Comparison of ENCODE assay signal across 9 cellular contexts in the genomic region with DNA sequence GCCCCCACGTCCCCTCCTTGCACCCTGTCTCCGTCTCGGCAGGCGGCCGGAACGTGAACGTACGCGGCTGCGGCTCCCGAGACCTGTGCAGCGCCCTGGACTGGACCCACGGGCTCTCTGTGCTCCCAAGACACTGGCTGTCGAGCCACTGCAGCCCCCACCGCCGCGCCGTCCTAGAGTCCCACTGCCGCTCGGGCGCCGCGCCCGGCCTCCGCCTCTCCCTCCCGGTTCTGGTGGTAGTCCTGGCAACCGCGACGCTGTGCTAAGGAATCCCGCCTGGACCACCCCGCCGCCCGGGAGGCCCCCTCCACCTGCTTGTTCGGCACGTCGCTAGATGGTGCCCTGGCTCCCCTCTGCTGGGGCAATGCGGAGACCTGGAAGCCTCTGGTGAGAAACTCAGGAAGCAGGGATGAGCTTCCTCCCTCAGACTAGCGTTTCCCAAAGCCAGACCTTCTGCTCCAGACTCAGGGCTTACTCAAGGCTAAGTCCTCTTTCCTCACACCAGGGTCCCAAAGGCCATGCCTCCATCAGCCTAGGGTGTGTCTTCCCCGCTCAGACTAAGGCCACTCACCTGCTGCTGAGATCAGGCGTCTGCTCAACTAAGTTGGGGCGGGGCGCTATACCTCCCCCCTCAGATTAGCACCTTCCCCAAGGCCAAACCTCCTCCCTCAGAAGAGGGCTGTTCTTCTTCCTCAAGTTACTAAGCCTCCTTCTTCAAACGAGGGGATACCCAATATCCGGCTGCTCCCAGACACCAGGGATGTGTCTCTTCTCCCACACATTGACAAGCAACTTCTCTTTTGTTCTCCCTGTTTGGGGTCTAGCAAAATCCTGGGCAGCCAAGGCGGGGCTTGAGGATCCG. TPM values are rescaled to one million over a fixed set of nuclear protein-coding genes. Genes with fewer than 3 reads are reported as not detected.
A peak's percentile ranks its signal among the peaks of the same experiment; 100 is the strongest.
DNase-seq lines count a peak whose midpoint lies in the region; ATAC-seq, FAIRE-seq and TF ChIP-seq lines count a peak whose summit lies in the region.
"Had no signal": no experiment of that assay in that cellular context is flagged by ENCODE, and none has a peak within 500 bp of the region (broad histone marks: within the 10 kb centered on the region; RNA-seq: fewer than 3 reads in every experiment).

No MANE protein-coding gene starts in this region.

- no peaks in the 10 kb centered on the region for H3K36me3 ChIP-seq in astrocyte (ENCODE audit: insufficient read depth, low read length)

- peaks cover 10% of the 10 kb centered on the region for H3K27me3 Mint-ChIP-seq in activated naive CD4-positive, alpha-beta T cell treated with anti-CD3 and anti-CD28 coated beads for 36 hours (ENCODE audit: low read depth)
- peaks cover 41% of the 10 kb centered on the region for H3K27me3 Mint-ChIP-seq in astrocyte (ENCODE audit: low read depth, unreplicated experiment)

- no peak for TF ChIP-seq CTCF in astrocyte (IDR thresholded peaks at IDR 0.05; ENCODE audit: insufficient read depth, low read depth, low read length)

- H3K4me3 ChIP-seq in astrocyte (ENCODE audit: insufficient read depth, low read depth, low read length), result no peak overlapping the region

- DNase-seq in activated naive CD4-positive, alpha-beta T cell treated with anti-CD3 and anti-CD28 coated beads for 36 hours, result peak; percentile 14
- no peak for DNase-seq in activated naive CD4-positive, alpha-beta T cell treated with anti-CD3 and anti-CD28 coated beads, Interleukin-2, amount 50 U/mL, for 72 hours (ENCODE audit: low spot score in 2 of 2)
- DNase-seq in astrocyte (ENCODE audit: low read depth) (peak; percentile 43), iris pigment epithelial cell (ENCODE audit: low read depth) (peak; percentile 29), NOMO-1 treated with dmso at 0.1 percent for 144 hours (lab: John Stamatoyannopoulos, UW; ENCODE audit: unreplicated experiment) (no peak), T1000 (lab: John Stamatoyannopoulos, UW) (no peak)
- DNase-seq in stimulated activated effector memory CD8-positive, alpha-beta T cell treated with anti-CD3 and anti-CD28 coated beads, Interleukin-12 subunit alpha, Interleukin-12 subunit beta, amount 100 ng/mL, for 72 hours (ENCODE audit: low spot score in 2 of 2), result no peak

- H3K27ac Mint-ChIP-seq in activated naive CD4-positive, alpha-beta T cell treated with anti-CD3 and anti-CD28 coated beads for 36 hours, result peak overlapping the region; percentile 39
- H3K27ac Mint-ChIP-seq in activated naive CD4-positive, alpha-beta T cell treated with anti-CD3 and anti-CD28 coated beads, Interleukin-2, amount 50 U/mL, for 72 hours, result peak overlapping the region in 1 of 2 donors; percentile 83
- peak overlapping the region; percentile 34 for H3K27ac Mint-ChIP-seq in astrocyte (ENCODE audit: unreplicated experiment)
- peak overlapping the region; percentile 96 for H3K27ac Mint-ChIP-seq in stimulated activated effector memory CD8-positive, alpha-beta T cell treated with anti-CD3 and anti-CD28 coated beads, Interleukin-12 subunit alpha, Interleukin-12 subunit beta, amount 100 ng/mL, for 72 hours

- peaks cover 3% of the 10 kb centered on the region for H3K27me3 ChIP-seq in astrocyte (ENCODE audit: insufficient read depth, low read length)

- H3K9ac ChIP-seq in astrocyte (ENCODE audit: low read length), result peak overlapping the region; percentile 76

- peak overlapping the region; percentile 89 for H2AFZ ChIP-seq in astrocyte (ENCODE audit: low read depth, low read length)

- CTCF ChIA-PET in activated naive CD4-positive, alpha-beta T cell treated with anti-CD3 and anti-CD28 coated beads for 36 hours (lab: Charles Lee), result interaction anchor here (0.9 kb wide), 1 partner anchor 31 kb away, joined by 3 read pairs; no protein-coding TSS in a partner anchor

- no peak for FAIRE-seq in astrocyte (lab: Jason Lieb, UNC)

- intact Hi-C loops in activated naive CD4-positive, alpha-beta T cell treated with anti-CD3 and anti-CD28 coated beads for 36 hours (cut with micrococcal nuclease), result no loop called here

- H3K36me3 Mint-ChIP-seq in activated naive CD4-positive, alpha-beta T cell treated with anti-CD3 and anti-CD28 coated beads for 36 hours (ENCODE audit: low read depth), result no peaks in the 10 kb centered on the region
- H3K36me3 Mint-ChIP-seq in activated naive CD4-positive, alpha-beta T cell treated with anti-CD3 and anti-CD28 coated beads, Interleukin-2, amount 50 U/mL, for 72 hours, result peaks cover 0 to 14% of the 10 kb centered on the region in 2 donors
- H3K36me3 Mint-ChIP-seq in astrocyte (ENCODE audit: low read depth, unreplicated experiment), result peaks cover 2% of the 10 kb centered on the region
- H3K36me3 Mint-ChIP-seq in stimulated activated effector memory CD8-positive, alpha-beta T cell treated with anti-CD3 and anti-CD28 coated beads, Interleukin-12 subunit alpha, Interleukin-12 subunit beta, amount 100 ng/mL, for 72 hours, result no peaks in the 10 kb centered on the region

- H3K4me1 ChIP-seq in astrocyte (ENCODE audit: insufficient read depth, low read length), result peaks cover 19% of the 10 kb centered on the region

- H4K20me1 ChIP-seq in astrocyte (ENCODE audit: insufficient read depth, low read length), result no peaks in the 10 kb centered on the region

- H3K9me3 Mint-ChIP-seq in activated naive CD4-positive, alpha-beta T cell treated with anti-CD3 and anti-CD28 coated beads for 36 hours, result peaks cover 4% of the 10 kb centered on the region
- peaks cover 0 to 10% of the 10 kb centered on the region in 2 donors for H3K9me3 Mint-ChIP-seq in activated naive CD4-positive, alpha-beta T cell treated with anti-CD3 and anti-CD28 coated beads, Interleukin-2, amount 50 U/mL, for 72 hours
- peaks cover 3% of the 10 kb centered on the region for H3K9me3 Mint-ChIP-seq in astrocyte (ENCODE audit: unreplicated experiment)
- peaks cover 6% of the 10 kb centered on the region for H3K9me3 Mint-ChIP-seq in stimulated activated effector memory CD8-positive, alpha-beta T cell treated with anti-CD3 and anti-CD28 coated beads, Interleukin-12 subunit alpha, Interleukin-12 subunit beta, amount 100 ng/mL, for 72 hours

- H3K79me2 ChIP-seq in astrocyte (ENCODE audit: insufficient read depth, low read length), result no peaks in the 10 kb centered on the region

- H3K27ac ChIP-seq in astrocyte (ENCODE audit: low read depth, low read length), result peak overlapping the region; percentile 87

- peak overlapping the region; percentile 61 for H3K4me3 Mint-ChIP-seq in activated naive CD4-positive, alpha-beta T cell treated with anti-CD3 and anti-CD28 coated beads for 36 hours
- no peak overlapping the region for H3K4me3 Mint-ChIP-seq in astrocyte (ENCODE audit: unreplicated experiment)
- H3K4me3 Mint-ChIP-seq in stimulated activated effector memory CD8-positive, alpha-beta T cell treated with anti-CD3 and anti-CD28 coated beads, Interleukin-12 subunit alpha, Interleukin-12 subunit beta, amount 100 ng/mL, for 72 hours, result peak overlapping the region; percentile 62

- ATAC-seq in activated naive CD4-positive, alpha-beta T cell treated with anti-CD3 and anti-CD28 coated beads, Interleukin-2, amount 50 U/mL, for 72 hours, result no peak
- no peak for ATAC-seq in stimulated activated effector memory CD8-positive, alpha-beta T cell treated with anti-CD3 and anti-CD28 coated beads, Interleukin-12 subunit alpha, Interleukin-12 subunit beta, amount 100 ng/mL, for 72 hours
- no peak for ATAC-seq in GM18873 (IDR thresholded peaks at IDR 0.05; ENCODE audit: low FRiP score, unreplicated experiment)

- H3K4me2 ChIP-seq in astrocyte (ENCODE audit: low read length), result peak overlapping the region; percentile 79

- peaks cover 7% of the 10 kb centered on the region for H3K9me3 ChIP-seq in astrocyte (ENCODE audit: insufficient read depth, low read depth, low read length)

- H3K4me1 Mint-ChIP-seq in activated naive CD4-positive, alpha-beta T cell treated with anti-CD3 and anti-CD28 coated beads for 36 hours (ENCODE audit: low read depth), result peaks cover 26% of the 10 kb centered on the region
- H3K4me1 Mint-ChIP-seq in astrocyte (ENCODE audit: low read depth, unreplicated experiment), result peaks cover 7% of the 10 kb centered on the region
- peaks cover 22% of the 10 kb centered on the region for H3K4me1 Mint-ChIP-seq in stimulated activated effector memory CD8-positive, alpha-beta T cell treated with anti-CD3 and anti-CD28 coated beads, Interleukin-12 subunit alpha, Interleukin-12 subunit beta, amount 100 ng/mL, for 72 hours

RNA-seq across cellular contexts. Expression of gene IRGC, which starts 16.1 kb away (rescaled TPM):
- not detected for total RNA-seq in activated naive CD4-positive, alpha-beta T cell treated with anti-CD3 and anti-CD28 coated beads for 36 hours
- not detected for total RNA-seq in activated naive CD4-positive, alpha-beta T cell treated with anti-CD3 and anti-CD28 coated beads, Interleukin-2, amount 50 U/mL, for 72 hours
- total RNA-seq in astrocyte, result not detected in 2 replicates
- total RNA-seq: temporal lobe had no signal

RNA-seq across cellular contexts. Expression of gene PLAUR, which starts 29.8 kb away (rescaled TPM):
- 1 to 10 TPM; 7.1 to 7.4 TPM for total RNA-seq in activated naive CD4-positive, alpha-beta T cell treated with anti-CD3 and anti-CD28 coated beads for 36 hours
- total RNA-seq in activated naive CD4-positive, alpha-beta T cell treated with anti-CD3 and anti-CD28 coated beads, Interleukin-2, amount 50 U/mL, for 72 hours, result 10 to 100 TPM; 13.8 to 20.8 TPM
- total RNA-seq in astrocyte, result 112 and 116 TPM in 2 replicates

RNA-seq across cellular contexts. Expression of gene SMG9, which starts 55.0 kb away (rescaled TPM):
- total RNA-seq in activated naive CD4-positive, alpha-beta T cell treated with anti-CD3 and anti-CD28 coated beads for 36 hours, result 100 to 1,000 TPM; 103 to 111 TPM
- total RNA-seq in activated naive CD4-positive, alpha-beta T cell treated with anti-CD3 and anti-CD28 coated beads, Interleukin-2, amount 50 U/mL, for 72 hours, result 100 to 1,000 TPM in 1 of 2 donors, 10 to 100 TPM in 1; 62.8 to 145 TPM
- total RNA-seq in astrocyte, result 35.0 and 37.0 TPM in 2 replicates

Comparison
In these comparisons a context has a peak if more than half of its experiments do, and no peak if none do; other contexts are left out.
1. DNase-seq: peak in activated naive CD4-positive, alpha-beta T cell treated with anti-CD3 and anti-CD28 coated beads for 36 hours (single experiment), astrocyte (single experiment) and iris pigment epithelial cell (single experiment); none in activated naive CD4-positive, alpha-beta T cell treated with anti-CD3 and anti-CD28 coated beads, Interleukin-2, amount 50 U/mL, for 72 hours (0 of 2), stimulated activated effector memory CD8-positive, alpha-beta T cell treated with anti-CD3 and anti-CD28 coated beads, Interleukin-12 subunit alpha, Interleukin-12 subunit beta, amount 100 ng/mL, for 72 hours (0 of 2), NOMO-1 treated with dmso at 0.1 percent for 144 hours (single experiment) and T1000 (single experiment).